In the genomic region with DNA sequence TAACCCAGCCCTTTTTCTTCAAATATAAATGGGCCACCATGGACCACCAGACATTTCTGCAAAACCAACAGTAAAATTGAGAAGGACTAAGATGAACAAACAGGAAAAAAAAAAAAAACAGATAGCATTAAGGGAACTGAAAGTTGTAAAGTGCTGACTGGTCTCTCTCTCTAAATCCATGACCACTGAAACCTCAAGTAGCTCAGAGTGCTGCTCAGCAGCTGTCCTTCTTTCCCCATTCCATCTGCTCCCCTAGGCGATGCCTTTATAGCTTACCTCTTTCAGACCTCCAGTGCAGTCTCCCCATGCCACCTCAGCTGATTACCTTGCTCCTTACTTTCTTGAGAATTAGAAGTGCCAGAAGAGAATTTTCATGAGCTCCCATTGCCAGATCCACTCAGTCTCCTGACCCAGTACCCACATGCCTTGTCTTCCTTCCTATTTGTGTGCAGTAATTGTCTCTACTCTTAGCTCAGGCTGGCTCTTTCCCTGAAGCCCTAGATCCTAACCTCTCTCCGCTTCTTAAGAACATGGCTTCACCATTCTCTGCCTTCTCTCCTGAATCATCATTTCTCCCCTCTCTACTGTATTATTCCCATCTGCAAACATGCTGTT, we compare ENCODE assay signal across 9 cellular contexts. TPM values are rescaled to one million over a fixed set of nuclear protein-coding genes. Genes with fewer than 3 reads are reported as not detected.
A peak's percentile ranks its signal among the peaks of the same experiment; 100 is the strongest.
DNase-seq lines count a peak whose midpoint lies in the region; ATAC-seq and TF ChIP-seq lines count a peak whose summit lies in the region.
"Had no signal": no experiment of that assay in that cellular context is flagged by ENCODE, and none has a peak within 500 bp of the region (broad histone marks: within the 10 kb centered on the region; RNA-seq: fewer than 3 reads in every experiment).

No MANE protein-coding gene starts in this region.

- peak; percentile 53 for DNase-seq in Karpas-422
- no peak for DNase-seq in lower lobe of right lung
- DNase-seq in NCI-H146 treated with DMSO at 0.1 percent for 48 hours (lab: John Stamatoyannopoulos, UW; ENCODE audit: unreplicated experiment), result no peak
- no peak for DNase-seq in type B pancreatic cell (ENCODE audit: extremely low spot score, unreplicated experiment)
- no peak for DNase-seq in ecto neural progenitor cell (ENCODE audit: low spot score)
- no peak for DNase-seq in HuH-7 (ENCODE audit: low spot score)
- DNase-seq: heart left ventricle had no signal

- H4K20me1 ChIP-seq in Karpas-422 (ENCODE audit: insufficient read depth, low read depth, low read length), result no peaks in the 10 kb centered on the region

- H3K4me1 ChIP-seq in Karpas-422 (ENCODE audit: low read length) (peaks cover 7% of the 10 kb centered on the region), lower lobe of right lung (peaks cover 7% of the 10 kb centered on the region)

- H3K27ac Mint-ChIP-seq in type B pancreatic cell, result no peak overlapping the region

- no peaks in the 10 kb centered on the region for H3K4me1 Mint-ChIP-seq in type B pancreatic cell (ENCODE audit: unreplicated experiment)

- ATAC-seq in GM18861 (IDR thresholded peaks at IDR 0.05; ENCODE audit: unreplicated experiment) (peak; percentile 98), GM21786 (IDR thresholded peaks at IDR 0.05; ENCODE audit: unreplicated experiment) (peak; percentile 97), lower lobe of right lung (peak; percentile 69 to 85)

- TF ChIP-seq CTCF in lower lobe of right lung (IDR thresholded peaks at IDR 0.05) (no peak), type B pancreatic cell (conservative IDR thresholded peaks at IDR 0.05) (no peak)

- no peak overlapping the region for H3K4me2 ChIP-seq in Karpas-422 (ENCODE audit: low read depth, low read length, poor library complexity, severe bottlenecking)

- H3K4me3 Mint-ChIP-seq in type B pancreatic cell, result no peak overlapping the region

- H3K4me3 ChIP-seq in Karpas-422 (ENCODE audit: low read length) (no peak overlapping the region), lower lobe of right lung (no peak overlapping the region)
- H3K4me3 ChIP-seq: heart left ventricle had no signal

- H3K9me2 ChIP-seq in Karpas-422 (replicated peaks; ENCODE audit: insufficient read depth, low read length), result no peaks in the 10 kb centered on the region

- H3K9me3 ChIP-seq in Karpas-422 (ENCODE audit: low read length) (no peaks in the 10 kb centered on the region), lower lobe of right lung (no peaks in the 10 kb centered on the region)
- H3K9me3 ChIP-seq: heart left ventricle had no signal

- H3K27ac ChIP-seq in Karpas-422 (ENCODE audit: low read length) (no peak overlapping the region), lower lobe of right lung (no peak overlapping the region)

- intact Hi-C loops in lower lobe of right lung (cut with DNase I), result no loop called here

- no peak overlapping the region for H2AFZ ChIP-seq in Karpas-422 (ENCODE audit: low read length)

- H3K9me3 Mint-ChIP-seq in type B pancreatic cell, result no peaks in the 10 kb centered on the region

- H3K36me3 ChIP-seq in Karpas-422 (ENCODE audit: insufficient read depth, low read length), result no peaks in the 10 kb centered on the region
- H3K36me3 ChIP-seq in lower lobe of right lung, result no peaks in the 10 kb centered on the region
- H3K36me3 ChIP-seq: heart left ventricle had no signal

- peaks cover 7% of the 10 kb centered on the region for H3K27me3 Mint-ChIP-seq in type B pancreatic cell

- no peaks in the 10 kb centered on the region for H3K79me2 ChIP-seq in Karpas-422 (ENCODE audit: low read length)

- no peak overlapping the region for H3K9ac ChIP-seq in Karpas-422 (ENCODE audit: low read length)

- no peaks in the 10 kb centered on the region for H3K36me3 Mint-ChIP-seq in type B pancreatic cell

- H3K27me3 ChIP-seq in Karpas-422 (ENCODE audit: low read length), result no peaks in the 10 kb centered on the region
- H3K27me3 ChIP-seq in lower lobe of right lung (ENCODE audit: low read depth), result no peaks in the 10 kb centered on the region
- H3K27me3 ChIP-seq: heart left ventricle had no signal

RNA-seq across cellular contexts. Expression of gene XIRP1, which starts 23.9 kb away (rescaled TPM):
- not detected in 2 replicates for total RNA-seq in Karpas-422 (2014; rRNA removed; shearing (Covaris generic); ENCODE audit: low replicate concordance)
- total RNA-seq in lower lobe of right lung (not detected), type B pancreatic cell (ENCODE audit: low replicate concordance) (0.12 TPM in 1 of 2 replicates, not detected in the other)
